In genomic region chr10:78747366-78747955, GRCh38 we compare ENCODE assay signal across 20 cellular contexts.
DNase-seq lines count a peak whose midpoint lies in the region; ATAC-seq and TF ChIP-seq lines count a peak whose summit lies in the region.
"Had no signal": no experiment of that assay in that cellular context is flagged by ENCODE, and none has a peak within 500 bp of the region (broad histone marks: within the 10 kb centered on the region; RNA-seq: fewer than 3 reads in every experiment).

No MANE protein-coding gene starts in this region.

- TF ChIP-seq EP300 in neural cell (conservative IDR thresholded peaks at IDR 0.05; ENCODE audit: poor library complexity, severe bottlenecking) = no peak

- peak overlapping the region; percentile 56 for H3K27ac Mint-ChIP-seq in glutamatergic neuron (ENCODE audit: unreplicated experiment)
- H3K27ac Mint-ChIP-seq in CD8-positive, alpha-beta T cell = no peak overlapping the region
- H3K27ac Mint-ChIP-seq: B cell, CD14-positive monocyte, IgD-negative memory B cell had no signal

- peaks cover 10% of the 10 kb centered on the region for H3K9me3 Mint-ChIP-seq in glutamatergic neuron (ENCODE audit: unreplicated experiment)
- H3K9me3 Mint-ChIP-seq in CD8-positive, alpha-beta T cell = no peaks in the 10 kb centered on the region

- CTCF ChIA-PET in CD8-positive, alpha-beta T cell (lab: Charles Lee) = no interaction called here

- no peak for ATAC-seq in CD8-positive, alpha-beta T cell
- ATAC-seq: A549 had no signal

- H3K9ac ChIP-seq in neural cell (ENCODE audit: low read length) (no peak overlapping the region), smooth muscle cell (ENCODE audit: low read depth) (no peak overlapping the region)

- 47% methylated on average over 6 of the region's 6 CpGs for WGBS in smooth muscle cell (ENCODE audit: low lambda C conversion rate)

- H3K9me3 ChIP-seq in neural cell (ENCODE audit: low read length) (no peaks in the 10 kb centered on the region), smooth muscle cell (replicated peaks; ENCODE audit: low read depth) (no peaks in the 10 kb centered on the region)
- no peaks in the 10 kb centered on the region for H3K9me3 ChIP-seq in CD8-positive, alpha-beta T cell (ENCODE audit: low read length)
- H3K9me3 ChIP-seq: A549 had no signal

- POLR2A ChIA-PET in CD8-positive, alpha-beta T cell (lab: Charles Lee) = no interaction called here

- H3K36me3 ChIP-seq in neural cell (ENCODE audit: insufficient read depth, low read length) (no peaks in the 10 kb centered on the region), smooth muscle cell (ENCODE audit: low read depth) (no peaks in the 10 kb centered on the region)
- no peaks in the 10 kb centered on the region for H3K36me3 ChIP-seq in CD8-positive, alpha-beta T cell (ENCODE audit: insufficient read depth, low read length)

- no peak for TF ChIP-seq RAD21 in neural cell (conservative IDR thresholded peaks at IDR 0.05)

- peak overlapping the region; percentile 24 for H3K27ac ChIP-seq in neural cell (ENCODE audit: low read length)
- peak overlapping the region; percentile 37 for H3K27ac ChIP-seq in smooth muscle cell (ENCODE audit: low read depth)
- H3K27ac ChIP-seq in CD8-positive, alpha-beta T cell (ENCODE audit: low read depth, low read length) = no peak overlapping the region
- H3K27ac ChIP-seq: A549, SK-N-MC had no signal

- peaks cover 9% of the 10 kb centered on the region for H3K27me3 Mint-ChIP-seq in glutamatergic neuron (ENCODE audit: unreplicated experiment)
- peaks cover 2% of the 10 kb centered on the region for H3K27me3 Mint-ChIP-seq in CD8-positive, alpha-beta T cell (ENCODE audit: low read depth)

- TF ChIP-seq CTCF in glutamatergic neuron (IDR thresholded peaks at IDR 0.05; ENCODE audit: partially characterized antibody, unreplicated experiment) = no peak
- no peak for TF ChIP-seq CTCF in neural cell (IDR thresholded peaks at IDR 0.05; ENCODE audit: poor library complexity, severe bottlenecking)
- TF ChIP-seq CTCF in smooth muscle cell (IDR thresholded peaks at IDR 0.05; ENCODE audit: borderline replicate concordance, insufficient read depth, poor library complexity, severe bottlenecking) = no peak
- no peak for TF ChIP-seq CTCF in CD8-positive, alpha-beta T cell (IDR thresholded peaks at IDR 0.05)

- H2AFZ ChIP-seq in neural cell (ENCODE audit: low read depth, low read length) (no peak overlapping the region), smooth muscle cell (ENCODE audit: low read depth) (no peak overlapping the region)

- H3F3A ChIP-seq in neural cell (ENCODE audit: insufficient read depth, low read length, poor library complexity, severe bottlenecking) (no peaks in the 10 kb centered on the region), smooth muscle cell (ENCODE audit: low read depth) (peaks cover 13% of the 10 kb centered on the region)

- DNase-seq in EH (ENCODE audit: low read depth) (peak; percentile 16), glutamatergic neuron (no peak), smooth muscle cell (lab: John Stamatoyannopoulos, UW; ENCODE audit: unreplicated experiment) (no peak), NCI-H82 treated with DMSO at 0.1 percent for 48 hours (lab: John Stamatoyannopoulos, UW; ENCODE audit: unreplicated experiment) (no peak), dermis blood vessel endothelial cell (no peak)
- no peak for DNase-seq in CD8-positive, alpha-beta T cell
- DNase-seq: Karpas-422, MV-4-11, NCI-H1417, NCI-H1694 treated with DMSO at 0.1 percent for 48 hours, NCI-H2081 treated with DMSO at 0.1 percent for 48 hours, NCI-H526, OCI-M1, SHP77 treated with DMSO at 0.1 percent for 48 hours had no signal

- H3K4me2 ChIP-seq in neural cell (ENCODE audit: low read length) (no peak overlapping the region), smooth muscle cell (peak overlapping the region; percentile 47)
- H3K4me2 ChIP-seq: A549 had no signal

- H3K9me2 ChIP-seq in neural cell (ENCODE audit: insufficient read depth, low read length) = no peaks in the 10 kb centered on the region

- H3K4me1 Mint-ChIP-seq in glutamatergic neuron (ENCODE audit: low read depth, unreplicated experiment) = peaks cover 44% of the 10 kb centered on the region
- H3K4me1 Mint-ChIP-seq in CD8-positive, alpha-beta T cell (ENCODE audit: low read depth) = peaks cover 11% of the 10 kb centered on the region
- H3K4me1 Mint-ChIP-seq: B cell, IgD-negative memory B cell had no signal

- no peak overlapping the region for H3K4me3 Mint-ChIP-seq in glutamatergic neuron (ENCODE audit: unreplicated experiment)
- no peak overlapping the region for H3K4me3 Mint-ChIP-seq in CD8-positive, alpha-beta T cell
- H3K4me3 Mint-ChIP-seq: B cell, CD14-positive monocyte, IgD-negative memory B cell had no signal

- peaks cover 5% of the 10 kb centered on the region for H3K4me1 ChIP-seq in smooth muscle cell (ENCODE audit: low read depth)
- H3K4me1 ChIP-seq in CD8-positive, alpha-beta T cell (ENCODE audit: insufficient read depth, low read length) = peaks cover 9% of the 10 kb centered on the region
- H3K4me1 ChIP-seq: A549 had no signal

- H3K79me2 ChIP-seq in neural cell (replicated peaks; ENCODE audit: insufficient read depth, low read length) (no peaks in the 10 kb centered on the region), smooth muscle cell (ENCODE audit: low read depth) (no peaks in the 10 kb centered on the region)

- H3K27me3 ChIP-seq in neural cell (ENCODE audit: insufficient read depth, low read depth, low read length) = no peaks in the 10 kb centered on the region
- no peaks in the 10 kb centered on the region for H3K27me3 ChIP-seq in smooth muscle cell (ENCODE audit: low read depth)
- no peaks in the 10 kb centered on the region for H3K27me3 ChIP-seq in CD8-positive, alpha-beta T cell (ENCODE audit: insufficient read depth, low read length)

- H3K36me3 Mint-ChIP-seq in glutamatergic neuron (ENCODE audit: unreplicated experiment) = peaks cover 6% of the 10 kb centered on the region
- H3K36me3 Mint-ChIP-seq in CD8-positive, alpha-beta T cell = no peaks in the 10 kb centered on the region
- H3K36me3 Mint-ChIP-seq: CD14-positive monocyte, IgD-negative memory B cell had no signal

- no peak overlapping the region for H3K4me3 ChIP-seq in neural cell (ENCODE audit: low read length)
- H3K4me3 ChIP-seq in smooth muscle cell = no peak overlapping the region
- no peak overlapping the region for H3K4me3 ChIP-seq in CD8-positive, alpha-beta T cell (ENCODE audit: low read depth, low read length)
- H3K4me3 ChIP-seq: A549, SK-N-MC had no signal

- H4K20me1 ChIP-seq in neural cell (ENCODE audit: insufficient read depth) (no peaks in the 10 kb centered on the region), smooth muscle cell (ENCODE audit: low read depth) (no peaks in the 10 kb centered on the region)

- intact Hi-C loops in CD8-positive, alpha-beta T cell (cut with DNase I, micrococcal nuclease) = no loop called here

TF ChIP-seq in neural cell, 6 proteins besides CTCF, POLR2A, EP300 and RAD21:
- TF ChIP-seq MXI1 (conservative IDR thresholded peaks at IDR 0.05; ENCODE audit: poor library complexity, severe bottlenecking) = no peak
- peak; percentile 27 for TF ChIP-seq POLR2AphosphoS5 (IDR thresholded peaks at IDR 0.05)
